ENCODE assay signal across 2 cellular contexts in genomic region chr4:76365636-76366035, GRCh38.
TF ChIP-seq lines count a peak whose summit lies in the region.

No MANE protein-coding gene starts in this region.

TF ChIP-seq in IMR-90, 13 proteins besides CTCF, POLR2A, EP300 and RAD21:
- TF ChIP-seq RFX5 (IDR thresholded peaks at IDR 0.05; ENCODE audit: low read depth, low read length) (no peak), SMC3 (IDR thresholded peaks at IDR 0.05; ENCODE audit: low read depth, low read length) (no peak), MXI1 (IDR thresholded peaks at IDR 0.05; ENCODE audit: borderline replicate concordance, low read depth, low read length) (no peak), RCOR1 (IDR thresholded peaks at IDR 0.05; ENCODE audit: insufficient replicate concordance, low read length) (no peak), CEBPB (IDR thresholded peaks at IDR 0.05; ENCODE audit: low read depth, low read length) (no peak), ELK1 (IDR thresholded peaks at IDR 0.05; ENCODE audit: borderline replicate concordance, low read depth, low read length) (no peak), CHD1 (IDR thresholded peaks at IDR 0.05; ENCODE audit: low read depth, low read length) (no peak), NFE2L2 (IDR thresholded peaks at IDR 0.05; ENCODE audit: low read depth, low read length) (no peak), USF2 (IDR thresholded peaks at IDR 0.05; ENCODE audit: low read depth, low read length) (no peak), MAFK (IDR thresholded peaks at IDR 0.05; ENCODE audit: low read depth, low read length) (no peak), MAZ (IDR thresholded peaks at IDR 0.05; ENCODE audit: borderline replicate concordance, low read depth, low read length) (no peak), FOS (IDR thresholded peaks at IDR 0.05; ENCODE audit: low read depth, low read length) (no peak), BHLHE40 (IDR thresholded peaks at IDR 0.05; ENCODE audit: low read depth, low read length) (no peak)

TF ChIP-seq in K562, 482 proteins besides CTCF, POLR2A, EP300 and RAD21:
- no peak for TF ChIP-seq TRIM24 (IDR thresholded peaks at IDR 0.05)
- peak; percentile 42 for TF ChIP-seq RBM25 (IDR thresholded peaks at IDR 0.05; ENCODE audit: low read depth, low read length, severe bottlenecking)
